Comparison of ENCODE assay signal across 1 cellular context in the genomic region with DNA sequence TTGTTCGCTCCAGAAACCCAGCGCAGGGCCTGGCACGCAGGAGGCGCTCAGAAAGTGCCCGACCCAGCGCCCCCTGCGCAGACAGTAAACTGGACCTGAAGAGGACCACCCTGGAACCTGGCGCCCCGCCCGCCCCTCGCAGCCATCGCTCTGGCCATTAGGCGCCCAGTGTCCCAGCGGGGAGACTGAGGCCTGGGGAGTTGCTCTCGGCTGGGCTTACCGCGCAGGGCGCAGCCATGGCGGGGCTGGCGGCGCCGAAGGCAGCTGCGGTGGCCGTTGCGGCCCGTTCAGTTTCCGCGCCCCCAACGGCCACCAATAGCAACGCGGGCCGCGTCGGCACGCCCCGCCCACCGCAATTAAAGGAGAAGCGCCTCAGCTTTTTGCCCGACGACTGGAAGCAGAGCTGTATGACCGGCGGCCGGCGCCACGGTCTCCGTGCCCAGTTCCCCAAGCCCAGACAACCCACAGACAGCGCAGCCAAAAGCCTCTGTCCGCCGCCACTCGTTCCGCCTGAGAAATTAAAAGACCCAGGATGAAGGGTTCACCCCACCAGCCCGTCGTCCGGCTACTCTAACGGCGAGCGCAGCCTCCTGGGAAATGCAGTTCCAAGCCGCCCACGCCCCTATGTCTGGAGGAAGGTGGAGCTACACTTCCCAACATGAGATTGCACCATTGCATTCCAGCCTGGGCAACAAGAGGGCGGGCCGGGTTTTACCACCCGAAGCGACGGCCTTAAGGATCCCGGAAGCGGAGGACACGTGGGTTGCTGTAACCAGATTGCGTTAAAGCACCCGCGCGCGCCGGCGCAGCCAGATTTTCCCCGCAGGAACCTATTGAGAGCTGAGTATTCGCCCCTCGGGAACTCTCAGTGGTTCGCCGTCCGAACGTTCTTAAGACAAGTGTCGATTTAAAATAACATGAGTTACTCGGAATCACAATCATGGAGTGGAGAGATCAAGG.
TF ChIP-seq lines count a peak whose summit lies in the region.

A gene (minus strand): TSS at position 289 of the 960 bp plus-strand sequence. CDS start 51 bp downstream, at position 238.

TF ChIP-seq in HepG2, 621 proteins besides CTCF, POLR2A, EP300 and RAD21 (continued from another document and continues in another):
- TF ChIP-seq, protein P1, sequence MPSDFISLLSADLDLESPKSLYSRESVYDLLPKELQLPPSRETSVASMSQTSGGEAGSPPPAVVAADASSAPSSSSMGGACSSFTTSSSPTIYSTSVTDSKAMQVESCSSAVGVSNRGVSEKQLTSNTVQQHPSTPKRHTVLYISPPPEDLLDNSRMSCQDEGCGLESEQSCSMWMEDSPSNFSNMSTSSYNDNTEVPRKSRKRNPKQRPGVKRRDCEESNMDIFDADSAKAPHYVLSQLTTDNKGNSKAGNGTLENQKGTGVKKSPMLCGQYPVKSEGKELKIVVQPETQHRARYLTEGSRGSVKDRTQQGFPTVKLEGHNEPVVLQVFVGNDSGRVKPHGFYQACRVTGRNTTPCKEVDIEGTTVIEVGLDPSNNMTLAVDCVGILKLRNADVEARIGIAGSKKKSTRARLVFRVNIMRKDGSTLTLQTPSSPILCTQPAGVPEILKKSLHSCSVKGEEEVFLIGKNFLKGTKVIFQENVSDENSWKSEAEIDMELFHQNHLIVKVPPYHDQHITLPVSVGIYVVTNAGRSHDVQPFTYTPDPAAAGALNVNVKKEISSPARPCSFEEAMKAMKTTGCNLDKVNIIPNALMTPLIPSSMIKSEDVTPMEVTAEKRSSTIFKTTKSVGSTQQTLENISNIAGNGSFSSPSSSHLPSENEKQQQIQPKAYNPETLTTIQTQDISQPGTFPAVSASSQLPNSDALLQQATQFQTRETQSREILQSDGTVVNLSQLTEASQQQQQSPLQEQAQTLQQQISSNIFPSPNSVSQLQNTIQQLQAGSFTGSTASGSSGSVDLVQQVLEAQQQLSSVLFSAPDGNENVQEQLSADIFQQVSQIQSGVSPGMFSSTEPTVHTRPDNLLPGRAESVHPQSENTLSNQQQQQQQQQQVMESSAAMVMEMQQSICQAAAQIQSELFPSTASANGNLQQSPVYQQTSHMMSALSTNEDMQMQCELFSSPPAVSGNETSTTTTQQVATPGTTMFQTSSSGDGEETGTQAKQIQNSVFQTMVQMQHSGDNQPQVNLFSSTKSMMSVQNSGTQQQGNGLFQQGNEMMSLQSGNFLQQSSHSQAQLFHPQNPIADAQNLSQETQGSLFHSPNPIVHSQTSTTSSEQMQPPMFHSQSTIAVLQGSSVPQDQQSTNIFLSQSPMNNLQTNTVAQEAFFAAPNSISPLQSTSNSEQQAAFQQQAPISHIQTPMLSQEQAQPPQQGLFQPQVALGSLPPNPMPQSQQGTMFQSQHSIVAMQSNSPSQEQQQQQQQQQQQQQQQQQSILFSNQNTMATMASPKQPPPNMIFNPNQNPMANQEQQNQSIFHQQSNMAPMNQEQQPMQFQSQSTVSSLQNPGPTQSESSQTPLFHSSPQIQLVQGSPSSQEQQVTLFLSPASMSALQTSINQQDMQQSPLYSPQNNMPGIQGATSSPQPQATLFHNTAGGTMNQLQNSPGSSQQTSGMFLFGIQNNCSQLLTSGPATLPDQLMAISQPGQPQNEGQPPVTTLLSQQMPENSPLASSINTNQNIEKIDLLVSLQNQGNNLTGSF (CRISPR knock-in tag; IDR thresholded peaks at IDR 0.05), result no peak
- TF ChIP-seq GLI4 (CRISPR knock-in tag; IDR thresholded peaks at IDR 0.05; ENCODE audit: borderline replicate concordance) (peak; percentile 88), HMGA1 (CRISPR knock-in tag; conservative IDR thresholded peaks at IDR 0.05) (no peak), HDAC2 (CRISPR knock-in tag; IDR thresholded peaks at IDR 0.05) (no peak; the same call in 1 of the 2 replicates), MXI1 (IDR thresholded peaks at IDR 0.05; ENCODE audit: borderline replicate concordance, low read depth, low read length) (peak; percentile 97), ZNF790 (CRISPR knock-in tag; IDR thresholded peaks at IDR 0.05; ENCODE audit: borderline replicate concordance) (no peak), SMAD1 (CRISPR knock-in tag; IDR thresholded peaks at IDR 0.05; ENCODE audit: borderline replicate concordance, low read depth) (no peak), ZNF737 (CRISPR knock-in tag; IDR thresholded peaks at IDR 0.05; ENCODE audit: borderline replicate concordance) (no peak), HCFC1 (IDR thresholded peaks at IDR 0.05; ENCODE audit: low read depth, low read length) (peak; percentile 80), CHCHD3 (CRISPR knock-in tag; IDR thresholded peaks at IDR 0.05) (0 out of 2 replicates have a peak, but pooled peaks have one; percentile 30), MIXL1 (CRISPR knock-in tag; IDR thresholded peaks at IDR 0.05) (0 out of 2 replicates have a peak, but pooled peaks have one; percentile 17), ZNF772 (CRISPR knock-in tag; IDR thresholded peaks at IDR 0.05) (peak; percentile 71; the same call in 1 of the 2 replicates), ONECUT2 (CRISPR knock-in tag; IDR thresholded peaks at IDR 0.05) (peak; percentile 11; the same call in 1 of the 2 replicates), NPAS2 (CRISPR knock-in tag; IDR thresholded peaks at IDR 0.05; ENCODE audit: borderline replicate concordance) (no peak), ZNF598 (CRISPR knock-in tag; IDR thresholded peaks at IDR 0.05; ENCODE audit: borderline replicate concordance) (peak; percentile 44; the same call in 1 of the 2 replicates), CBX5 (CRISPR knock-in tag; IDR thresholded peaks at IDR 0.05; ENCODE audit: borderline replicate concordance) (peak; percentile 28; the same call in 1 of the 2 replicates), CENPX (CRISPR knock-in tag; IDR thresholded peaks at IDR 0.05) (no peak), ARNTL (CRISPR knock-in tag; IDR thresholded peaks at IDR 0.05) (peak; percentile 91), HNRNPH1 (optimal IDR thresholded peaks at IDR 0.05; ENCODE audit: low read depth, low read length) (no peak), DMAP1 (CRISPR knock-in tag; IDR thresholded peaks at IDR 0.05) (peak; percentile 97), TMF1 (CRISPR knock-in tag; IDR thresholded peaks at IDR 0.05; ENCODE audit: low read depth) (no peak), ZNF709 (CRISPR knock-in tag; IDR thresholded peaks at IDR 0.05) (peak; percentile 56), ZNF776 (CRISPR knock-in tag; IDR thresholded peaks at IDR 0.05) (peak; percentile 33), ZNF468 (CRISPR knock-in tag; IDR thresholded peaks at IDR 0.05) (no peak), GATA4 (IDR thresholded peaks at IDR 0.05; ENCODE audit: borderline replicate concordance, low read depth) (no peak), NFE2 (CRISPR knock-in tag; IDR thresholded peaks at IDR 0.05) (no peak), ZNF616 (CRISPR knock-in tag; IDR thresholded peaks at IDR 0.05; ENCODE audit: low read depth) (no peak; the same call in 1 of the 2 replicates), ZFP36L2 (CRISPR knock-in tag; IDR thresholded peaks at IDR 0.05) (no peak), ZNF367 (CRISPR knock-in tag; IDR thresholded peaks at IDR 0.05; ENCODE audit: borderline replicate concordance) (no peak), NAIF1 (CRISPR knock-in tag; IDR thresholded peaks at IDR 0.05; ENCODE audit: borderline replicate concordance) (no peak), ZNF30 (CRISPR knock-in tag; IDR thresholded peaks at IDR 0.05) (no peak), ZNF614 (CRISPR knock-in tag; IDR thresholded peaks at IDR 0.05; ENCODE audit: borderline replicate concordance) (peak; percentile 73; the same call in 1 of the 2 replicates), ZNF205 (CRISPR knock-in tag; IDR thresholded peaks at IDR 0.05) (peak; percentile 54; the same call in 1 of the 2 replicates), MED13 (CRISPR knock-in tag; IDR thresholded peaks at IDR 0.05) (no peak), RFX3 (CRISPR knock-in tag; IDR thresholded peaks at IDR 0.05) (no peak), SMC3 (IDR thresholded peaks at IDR 0.05; ENCODE audit: low read length) (no peak; the same call in 1 of the 2 replicates), NFATC3 (CRISPR knock-in tag; IDR thresholded peaks at IDR 0.05) (peak; percentile 87), ZNF24 (IDR thresholded peaks at IDR 0.05) (0 out of 2 replicates have a peak, but pooled peaks have one; percentile 22), MTF1 (CRISPR knock-in tag; IDR thresholded peaks at IDR 0.05) (no peak), TP53 (CRISPR knock-in tag; conservative IDR thresholded peaks at IDR 0.05) (no peak), RFX5 (IDR thresholded peaks at IDR 0.05; ENCODE audit: low read depth, low read length) (no peak; the same call in 1 of the 2 replicates), ZNF225 (CRISPR knock-in tag; IDR thresholded peaks at IDR 0.05) (0 out of 2 replicates have a peak, but pooled peaks have one; percentile 5)
- TF ChIP-seq, protein P2, sequence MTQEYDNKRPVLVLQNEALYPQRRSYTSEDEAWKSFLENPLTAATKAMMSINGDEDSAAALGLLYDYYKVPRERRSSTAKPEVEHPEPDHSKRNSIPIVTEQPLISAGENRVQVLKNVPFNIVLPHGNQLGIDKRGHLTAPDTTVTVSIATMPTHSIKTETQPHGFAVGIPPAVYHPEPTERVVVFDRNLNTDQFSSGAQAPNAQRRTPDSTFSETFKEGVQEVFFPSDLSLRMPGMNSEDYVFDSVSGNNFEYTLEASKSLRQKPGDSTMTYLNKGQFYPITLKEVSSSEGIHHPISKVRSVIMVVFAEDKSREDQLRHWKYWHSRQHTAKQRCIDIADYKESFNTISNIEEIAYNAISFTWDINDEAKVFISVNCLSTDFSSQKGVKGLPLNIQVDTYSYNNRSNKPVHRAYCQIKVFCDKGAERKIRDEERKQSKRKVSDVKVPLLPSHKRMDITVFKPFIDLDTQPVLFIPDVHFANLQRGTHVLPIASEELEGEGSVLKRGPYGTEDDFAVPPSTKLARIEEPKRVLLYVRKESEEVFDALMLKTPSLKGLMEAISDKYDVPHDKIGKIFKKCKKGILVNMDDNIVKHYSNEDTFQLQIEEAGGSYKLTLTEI (CRISPR knock-in tag; conservative IDR thresholded peaks at IDR 0.05), result no peak
- TF ChIP-seq, protein P3, sequence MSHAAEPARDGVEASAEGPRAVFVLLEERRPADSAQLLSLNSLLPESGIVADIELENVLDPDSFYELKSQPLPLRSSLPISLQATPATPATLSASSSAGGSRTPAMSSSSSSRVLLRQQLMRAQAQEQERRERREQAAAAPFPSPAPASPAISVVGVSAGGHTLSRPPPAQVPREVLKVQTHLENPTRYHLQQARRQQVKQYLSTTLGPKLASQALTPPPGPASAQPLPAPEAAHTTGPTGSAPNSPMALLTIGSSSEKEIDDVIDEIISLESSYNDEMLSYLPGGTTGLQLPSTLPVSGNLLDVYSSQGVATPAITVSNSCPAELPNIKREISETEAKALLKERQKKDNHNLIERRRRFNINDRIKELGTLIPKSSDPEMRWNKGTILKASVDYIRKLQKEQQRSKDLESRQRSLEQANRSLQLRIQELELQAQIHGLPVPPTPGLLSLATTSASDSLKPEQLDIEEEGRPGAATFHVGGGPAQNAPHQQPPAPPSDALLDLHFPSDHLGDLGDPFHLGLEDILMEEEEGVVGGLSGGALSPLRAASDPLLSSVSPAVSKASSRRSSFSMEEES (CRISPR knock-in tag; IDR thresholded peaks at IDR 0.05), result peak; percentile 76; the same call in 1 of the 2 replicates
- TF ChIP-seq, protein P4, sequence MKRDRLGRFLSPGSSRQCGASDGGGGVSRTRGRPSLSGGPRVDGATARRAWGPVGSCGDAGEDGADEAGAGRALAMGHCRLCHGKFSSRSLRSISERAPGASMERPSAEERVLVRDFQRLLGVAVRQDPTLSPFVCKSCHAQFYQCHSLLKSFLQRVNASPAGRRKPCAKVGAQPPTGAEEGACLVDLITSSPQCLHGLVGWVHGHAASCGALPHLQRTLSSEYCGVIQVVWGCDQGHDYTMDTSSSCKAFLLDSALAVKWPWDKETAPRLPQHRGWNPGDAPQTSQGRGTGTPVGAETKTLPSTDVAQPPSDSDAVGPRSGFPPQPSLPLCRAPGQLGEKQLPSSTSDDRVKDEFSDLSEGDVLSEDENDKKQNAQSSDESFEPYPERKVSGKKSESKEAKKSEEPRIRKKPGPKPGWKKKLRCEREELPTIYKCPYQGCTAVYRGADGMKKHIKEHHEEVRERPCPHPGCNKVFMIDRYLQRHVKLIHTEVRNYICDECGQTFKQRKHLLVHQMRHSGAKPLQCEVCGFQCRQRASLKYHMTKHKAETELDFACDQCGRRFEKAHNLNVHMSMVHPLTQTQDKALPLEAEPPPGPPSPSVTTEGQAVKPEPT (CRISPR knock-in tag; IDR thresholded peaks at IDR 0.05; ENCODE audit: low read depth), result peak; percentile 96
- TF ChIP-seq, protein P5, sequence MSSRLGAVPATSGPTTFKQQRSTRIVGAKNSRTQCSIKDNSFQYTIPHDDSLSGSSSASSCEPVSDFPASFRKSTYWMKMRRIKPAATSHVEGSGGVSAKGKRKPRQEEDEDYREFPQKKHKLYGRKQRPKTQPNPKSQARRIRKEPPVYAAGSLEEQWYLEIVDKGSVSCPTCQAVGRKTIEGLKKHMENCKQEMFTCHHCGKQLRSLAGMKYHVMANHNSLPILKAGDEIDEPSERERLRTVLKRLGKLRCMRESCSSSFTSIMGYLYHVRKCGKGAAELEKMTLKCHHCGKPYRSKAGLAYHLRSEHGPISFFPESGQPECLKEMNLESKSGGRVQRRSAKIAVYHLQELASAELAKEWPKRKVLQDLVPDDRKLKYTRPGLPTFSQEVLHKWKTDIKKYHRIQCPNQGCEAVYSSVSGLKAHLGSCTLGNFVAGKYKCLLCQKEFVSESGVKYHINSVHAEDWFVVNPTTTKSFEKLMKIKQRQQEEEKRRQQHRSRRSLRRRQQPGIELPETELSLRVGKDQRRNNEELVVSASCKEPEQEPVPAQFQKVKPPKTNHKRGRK (CRISPR knock-in tag; IDR thresholded peaks at IDR 0.05), result no peak
- TF ChIP-seq, protein P6, sequence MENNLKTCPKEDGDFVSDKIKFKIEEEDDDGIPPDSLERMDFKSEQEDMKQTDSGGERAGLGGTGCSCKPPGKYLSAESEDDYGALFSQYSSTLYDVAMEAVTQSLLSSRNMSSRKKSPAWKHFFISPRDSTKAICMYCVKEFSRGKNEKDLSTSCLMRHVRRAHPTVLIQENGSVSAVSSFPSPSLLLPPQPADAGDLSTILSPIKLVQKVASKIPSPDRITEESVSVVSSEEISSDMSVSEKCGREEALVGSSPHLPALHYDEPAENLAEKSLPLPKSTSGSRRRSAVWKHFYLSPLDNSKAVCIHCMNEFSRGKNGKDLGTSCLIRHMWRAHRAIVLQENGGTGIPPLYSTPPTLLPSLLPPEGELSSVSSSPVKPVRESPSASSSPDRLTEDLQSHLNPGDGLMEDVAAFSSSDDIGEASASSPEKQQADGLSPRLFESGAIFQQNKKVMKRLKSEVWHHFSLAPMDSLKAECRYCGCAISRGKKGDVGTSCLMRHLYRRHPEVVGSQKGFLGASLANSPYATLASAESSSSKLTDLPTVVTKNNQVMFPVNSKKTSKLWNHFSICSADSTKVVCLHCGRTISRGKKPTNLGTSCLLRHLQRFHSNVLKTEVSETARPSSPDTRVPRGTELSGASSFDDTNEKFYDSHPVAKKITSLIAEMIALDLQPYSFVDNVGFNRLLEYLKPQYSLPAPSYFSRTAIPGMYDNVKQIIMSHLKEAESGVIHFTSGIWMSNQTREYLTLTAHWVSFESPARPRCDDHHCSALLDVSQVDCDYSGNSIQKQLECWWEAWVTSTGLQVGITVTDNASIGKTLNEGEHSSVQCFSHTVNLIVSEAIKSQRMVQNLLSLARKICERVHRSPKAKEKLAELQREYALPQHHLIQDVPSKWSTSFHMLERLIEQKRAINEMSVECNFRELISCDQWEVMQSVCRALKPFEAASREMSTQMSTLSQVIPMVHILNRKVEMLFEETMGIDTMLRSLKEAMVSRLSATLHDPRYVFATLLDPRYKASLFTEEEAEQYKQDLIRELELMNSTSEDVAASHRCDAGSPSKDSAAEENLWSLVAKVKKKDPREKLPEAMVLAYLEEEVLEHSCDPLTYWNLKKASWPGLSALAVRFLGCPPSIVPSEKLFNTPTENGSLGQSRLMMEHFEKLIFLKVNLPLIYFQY (CRISPR knock-in tag; IDR thresholded peaks at IDR 0.05; ENCODE audit: borderline replicate concordance), result no peak; the same call in 1 of the 2 replicates
